Comparison of ENCODE assay signal across 2 cellular contexts in the genomic region with DNA sequence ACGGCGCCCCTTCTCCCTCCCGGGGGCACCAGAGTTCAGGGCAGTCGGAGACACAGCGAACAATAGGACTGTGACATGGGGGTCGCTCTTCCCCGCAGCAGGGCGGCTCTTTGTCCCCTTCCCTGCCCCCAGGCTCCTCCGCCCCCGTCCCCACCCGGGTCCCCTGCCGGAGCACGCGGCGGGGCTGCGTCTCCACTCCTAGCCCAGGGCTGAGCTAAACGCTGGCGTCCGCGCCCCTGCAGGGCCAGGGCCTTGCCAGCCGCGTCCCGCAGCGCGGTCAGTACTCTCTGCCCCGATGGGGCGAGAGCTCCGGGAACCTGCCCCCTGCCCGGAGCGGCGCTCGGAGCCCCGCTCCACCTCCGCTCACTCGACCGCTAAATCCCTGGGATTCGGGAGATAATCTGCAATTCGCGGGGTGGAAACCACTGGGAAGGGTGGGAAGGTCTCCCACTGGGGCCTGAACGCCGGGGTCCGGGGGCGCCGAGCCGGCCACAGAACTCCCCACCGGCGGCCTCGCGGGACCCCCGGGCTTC.
A peak's percentile ranks its signal among the peaks of the same experiment; 100 is the strongest.
TF ChIP-seq lines count a peak whose summit lies in the region.

No MANE protein-coding gene starts in this region.

TF ChIP-seq in HEK293, 187 proteins besides CTCF, POLR2A, EP300 and RAD21 (continued from another document and continues in another):
- no peak; the same call in 1 of the 2 replicates for TF ChIP-seq ZNF501 (tag by site-specific recombination; IDR thresholded peaks at IDR 0.05)
- no peak for TF ChIP-seq BCL11A (tag by site-specific recombination; IDR thresholded peaks at IDR 0.05; ENCODE audit: low read depth)
- TF ChIP-seq, protein P1, sequence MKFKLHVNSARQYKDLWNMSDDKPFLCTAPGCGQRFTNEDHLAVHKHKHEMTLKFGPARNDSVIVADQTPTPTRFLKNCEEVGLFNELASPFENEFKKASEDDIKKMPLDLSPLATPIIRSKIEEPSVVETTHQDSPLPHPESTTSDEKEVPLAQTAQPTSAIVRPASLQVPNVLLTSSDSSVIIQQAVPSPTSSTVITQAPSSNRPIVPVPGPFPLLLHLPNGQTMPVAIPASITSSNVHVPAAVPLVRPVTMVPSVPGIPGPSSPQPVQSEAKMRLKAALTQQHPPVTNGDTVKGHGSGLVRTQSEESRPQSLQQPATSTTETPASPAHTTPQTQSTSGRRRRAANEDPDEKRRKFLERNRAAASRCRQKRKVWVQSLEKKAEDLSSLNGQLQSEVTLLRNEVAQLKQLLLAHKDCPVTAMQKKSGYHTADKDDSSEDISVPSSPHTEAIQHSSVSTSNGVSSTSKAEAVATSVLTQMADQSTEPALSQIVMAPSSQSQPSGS (tag by site-specific recombination; IDR thresholded peaks at IDR 0.05; ENCODE audit: low read depth) = no peak
- no peak for TF ChIP-seq OSR2 (tag by site-specific recombination; IDR thresholded peaks at IDR 0.05)
- TF ChIP-seq, protein P2, sequence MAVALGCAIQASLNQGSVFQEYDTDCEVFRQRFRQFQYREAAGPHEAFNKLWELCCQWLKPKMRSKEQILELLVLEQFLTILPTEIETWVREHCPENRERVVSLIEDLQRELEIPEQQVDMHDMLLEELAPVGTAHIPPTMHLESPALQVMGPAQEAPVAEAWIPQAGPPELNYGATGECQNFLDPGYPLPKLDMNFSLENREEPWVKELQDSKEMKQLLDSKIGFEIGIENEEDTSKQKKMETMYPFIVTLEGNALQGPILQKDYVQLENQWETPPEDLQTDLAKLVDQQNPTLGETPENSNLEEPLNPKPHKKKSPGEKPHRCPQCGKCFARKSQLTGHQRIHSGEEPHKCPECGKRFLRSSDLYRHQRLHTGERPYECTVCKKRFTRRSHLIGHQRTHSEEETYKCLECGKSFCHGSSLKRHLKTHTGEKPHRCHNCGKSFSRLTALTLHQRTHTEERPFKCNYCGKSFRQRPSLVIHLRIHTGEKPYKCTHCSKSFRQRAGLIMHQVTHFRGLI (tag by site-specific recombination; IDR thresholded peaks at IDR 0.05) = no peak
- TF ChIP-seq ZNF677 (tag by site-specific recombination; IDR thresholded peaks at IDR 0.05) = no peak
- no peak for TF ChIP-seq ZNF521 (tag by site-specific recombination; IDR thresholded peaks at IDR 0.05)
- peak; percentile 59; the same call in 1 of the 2 replicates for TF ChIP-seq ZNF341 (tag by site-specific recombination; IDR thresholded peaks at IDR 0.05; ENCODE audit: low read depth)
- no peak; the same call in 1 of the 2 replicates for TF ChIP-seq YY2 (tag by site-specific recombination; IDR thresholded peaks at IDR 0.05)
- TF ChIP-seq ZNF629 (tag by site-specific recombination; IDR thresholded peaks at IDR 0.05) = 0 out of 2 replicates have a peak, but pooled peaks have one; percentile 23
- TF ChIP-seq SCRT1 (tag by site-specific recombination; IDR thresholded peaks at IDR 0.05; ENCODE audit: borderline replicate concordance) = no peak
- no peak for TF ChIP-seq ZNF302 (tag by site-specific recombination; IDR thresholded peaks at IDR 0.05; ENCODE audit: low read depth)
- no peak for TF ChIP-seq ZNF654 (tag by site-specific recombination; IDR thresholded peaks at IDR 0.05; ENCODE audit: low read depth)
- TF ChIP-seq ZNF660 (tag by site-specific recombination; IDR thresholded peaks at IDR 0.05) = no peak
- TF ChIP-seq, protein P3, sequence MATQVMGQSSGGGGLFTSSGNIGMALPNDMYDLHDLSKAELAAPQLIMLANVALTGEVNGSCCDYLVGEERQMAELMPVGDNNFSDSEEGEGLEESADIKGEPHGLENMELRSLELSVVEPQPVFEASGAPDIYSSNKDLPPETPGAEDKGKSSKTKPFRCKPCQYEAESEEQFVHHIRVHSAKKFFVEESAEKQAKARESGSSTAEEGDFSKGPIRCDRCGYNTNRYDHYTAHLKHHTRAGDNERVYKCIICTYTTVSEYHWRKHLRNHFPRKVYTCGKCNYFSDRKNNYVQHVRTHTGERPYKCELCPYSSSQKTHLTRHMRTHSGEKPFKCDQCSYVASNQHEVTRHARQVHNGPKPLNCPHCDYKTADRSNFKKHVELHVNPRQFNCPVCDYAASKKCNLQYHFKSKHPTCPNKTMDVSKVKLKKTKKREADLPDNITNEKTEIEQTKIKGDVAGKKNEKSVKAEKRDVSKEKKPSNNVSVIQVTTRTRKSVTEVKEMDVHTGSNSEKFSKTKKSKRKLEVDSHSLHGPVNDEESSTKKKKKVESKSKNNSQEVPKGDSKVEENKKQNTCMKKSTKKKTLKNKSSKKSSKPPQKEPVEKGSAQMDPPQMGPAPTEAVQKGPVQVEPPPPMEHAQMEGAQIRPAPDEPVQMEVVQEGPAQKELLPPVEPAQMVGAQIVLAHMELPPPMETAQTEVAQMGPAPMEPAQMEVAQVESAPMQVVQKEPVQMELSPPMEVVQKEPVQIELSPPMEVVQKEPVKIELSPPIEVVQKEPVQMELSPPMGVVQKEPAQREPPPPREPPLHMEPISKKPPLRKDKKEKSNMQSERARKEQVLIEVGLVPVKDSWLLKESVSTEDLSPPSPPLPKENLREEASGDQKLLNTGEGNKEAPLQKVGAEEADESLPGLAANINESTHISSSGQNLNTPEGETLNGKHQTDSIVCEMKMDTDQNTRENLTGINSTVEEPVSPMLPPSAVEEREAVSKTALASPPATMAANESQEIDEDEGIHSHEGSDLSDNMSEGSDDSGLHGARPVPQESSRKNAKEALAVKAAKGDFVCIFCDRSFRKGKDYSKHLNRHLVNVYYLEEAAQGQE (tag by site-specific recombination; IDR thresholded peaks at IDR 0.05) = no peak
- TF ChIP-seq, protein P4, sequence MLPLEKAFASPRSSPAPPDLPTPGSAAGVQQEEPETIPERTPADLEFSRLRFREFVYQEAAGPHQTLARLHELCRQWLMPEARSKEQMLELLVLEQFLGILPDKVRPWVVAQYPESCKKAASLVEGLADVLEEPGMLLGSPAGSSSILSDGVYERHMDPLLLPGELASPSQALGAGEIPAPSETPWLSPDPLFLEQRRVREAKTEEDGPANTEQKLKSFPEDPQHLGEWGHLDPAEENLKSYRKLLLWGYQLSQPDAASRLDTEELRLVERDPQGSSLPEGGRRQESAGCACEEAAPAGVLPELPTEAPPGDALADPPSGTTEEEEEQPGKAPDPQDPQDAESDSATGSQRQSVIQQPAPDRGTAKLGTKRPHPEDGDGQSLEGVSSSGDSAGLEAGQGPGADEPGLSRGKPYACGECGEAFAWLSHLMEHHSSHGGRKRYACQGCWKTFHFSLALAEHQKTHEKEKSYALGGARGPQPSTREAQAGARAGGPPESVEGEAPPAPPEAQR (tag by site-specific recombination; IDR thresholded peaks at IDR 0.05) = no peak
- TF ChIP-seq, protein P5, sequence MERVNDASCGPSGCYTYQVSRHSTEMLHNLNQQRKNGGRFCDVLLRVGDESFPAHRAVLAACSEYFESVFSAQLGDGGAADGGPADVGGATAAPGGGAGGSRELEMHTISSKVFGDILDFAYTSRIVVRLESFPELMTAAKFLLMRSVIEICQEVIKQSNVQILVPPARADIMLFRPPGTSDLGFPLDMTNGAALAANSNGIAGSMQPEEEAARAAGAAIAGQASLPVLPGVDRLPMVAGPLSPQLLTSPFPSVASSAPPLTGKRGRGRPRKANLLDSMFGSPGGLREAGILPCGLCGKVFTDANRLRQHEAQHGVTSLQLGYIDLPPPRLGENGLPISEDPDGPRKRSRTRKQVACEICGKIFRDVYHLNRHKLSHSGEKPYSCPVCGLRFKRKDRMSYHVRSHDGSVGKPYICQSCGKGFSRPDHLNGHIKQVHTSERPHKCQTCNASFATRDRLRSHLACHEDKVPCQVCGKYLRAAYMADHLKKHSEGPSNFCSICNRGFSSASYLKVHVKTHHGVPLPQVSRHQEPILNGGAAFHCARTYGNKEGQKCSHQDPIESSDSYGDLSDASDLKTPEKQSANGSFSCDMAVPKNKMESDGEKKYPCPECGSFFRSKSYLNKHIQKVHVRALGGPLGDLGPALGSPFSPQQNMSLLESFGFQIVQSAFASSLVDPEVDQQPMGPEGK (tag by site-specific recombination; IDR thresholded peaks at IDR 0.05) = peak; percentile 87

TF ChIP-seq in K562, 482 proteins besides CTCF, POLR2A, EP300 and RAD21 (continued from another document):
- TF ChIP-seq, protein P2 (CRISPR knock-in tag; IDR thresholded peaks at IDR 0.05) = no peak
- no peak for TF ChIP-seq HNRNPL (IDR thresholded peaks at IDR 0.05; ENCODE audit: low read depth, low read length)
- TF ChIP-seq KLF13 (tag; IDR thresholded peaks at IDR 0.05; ENCODE audit: borderline replicate concordance, low read depth) = no peak
- TF ChIP-seq NFRKB (IDR thresholded peaks at IDR 0.05; ENCODE audit: low read depth) = no peak
- peak; percentile 74 for TF ChIP-seq POLR2G (IDR thresholded peaks at IDR 0.05; ENCODE audit: low read depth, low read length)
- TF ChIP-seq ZFX (CRISPR knock-in tag; IDR thresholded peaks at IDR 0.05) = peak; percentile 68
